Comparison of ENCODE assay signal across 10 cellular contexts in the genomic region with DNA sequence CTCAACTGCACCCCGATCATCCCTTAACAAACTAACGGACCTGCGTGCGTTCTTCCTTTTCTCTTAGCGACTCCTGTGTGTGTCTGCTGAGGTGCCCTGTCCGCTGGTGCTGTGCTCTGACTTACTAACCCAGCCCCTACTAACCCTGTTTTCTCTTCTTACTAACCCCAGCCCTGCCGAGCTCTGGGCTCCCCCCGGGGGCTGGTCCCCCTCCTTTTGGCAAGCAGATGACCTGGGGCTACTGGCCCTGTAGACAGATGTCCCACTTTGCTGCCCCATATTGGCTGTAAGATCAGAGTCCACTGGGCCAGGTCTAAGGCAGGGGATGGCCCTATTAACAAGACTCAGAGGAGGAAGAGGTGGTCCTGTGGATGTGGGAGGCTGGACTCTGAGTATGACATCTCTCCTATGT. TPM values are rescaled to one million over a fixed set of nuclear protein-coding genes. Genes with fewer than 3 reads are reported as not detected.
DNase-seq lines count a peak whose midpoint lies in the region; ATAC-seq, FAIRE-seq and TF ChIP-seq lines count a peak whose summit lies in the region.
"Had no signal": no experiment of that assay in that cellular context is flagged by ENCODE, and none has a peak within 500 bp of the region (broad histone marks: within the 10 kb centered on the region; RNA-seq: fewer than 3 reads in every experiment).

No MANE protein-coding gene starts in this region.

- H3K14ac ChIP-seq in mesenchymal stem cell (ENCODE audit: low read length in 2 of 2) = peak overlapping the region in 1 of 2 experiments; percentile 63

- no peaks in the 10 kb centered on the region for H3K9me3 Mint-ChIP-seq in astrocyte (ENCODE audit: unreplicated experiment)

- H2AFZ ChIP-seq in astrocyte (ENCODE audit: low read depth, low read length) = peak overlapping the region; percentile 74
- peak overlapping the region; percentile 8 for H2AFZ ChIP-seq in mesenchymal stem cell (ENCODE audit: low read depth, low read length)

- H2AK5ac ChIP-seq in mesenchymal stem cell (ENCODE audit: low read length, severe bottlenecking) = peak overlapping the region; percentile 82

- H3K4me3 Mint-ChIP-seq in astrocyte (ENCODE audit: unreplicated experiment) = no peak overlapping the region

- DNase-seq in activated CD4-positive, alpha-beta T cell treated with anti-CD3 and anti-CD28 coated beads for 1 hour = peak; percentile 13
- DNase-seq in activated CD4-positive, alpha-beta T cell treated with anti-CD3 and anti-CD28 coated beads, Interleukin-2, amount 50 U/mL, for 48 hours = no peak
- DNase-seq in astrocyte (ENCODE audit: low read depth) = no peak
- DNase-seq in mesenchymal stem cell = no peak
- DNase-seq in NCI-H446 (lab: John Stamatoyannopoulos, UW) = no peak
- DNase-seq in mesenteric fat pad (ENCODE audit: low spot score) = no peak

- peak overlapping the region; percentile 97 for H2BK120ac ChIP-seq in mesenchymal stem cell (ENCODE audit: low read depth, low read length)

- peak overlapping the region; percentile 100 for H4K8ac ChIP-seq in mesenchymal stem cell (ENCODE audit: low read length)

- H3K4me2 ChIP-seq in astrocyte (ENCODE audit: low read length) = peak overlapping the region; percentile 99
- peak overlapping the region; percentile 72 for H3K4me2 ChIP-seq in mesenchymal stem cell (ENCODE audit: low read length, poor library complexity, severe bottlenecking)

- peaks cover 29% of the 10 kb centered on the region for H3K79me2 ChIP-seq in astrocyte (ENCODE audit: insufficient read depth, low read length)

- H3K27ac ChIP-seq in astrocyte (ENCODE audit: low read depth, low read length) (peak overlapping the region; percentile 94), mesenchymal stem cell (ENCODE audit: low read length, poor library complexity, severe bottlenecking) (peak overlapping the region; percentile 98)

- peaks cover 22% of the 10 kb centered on the region for H3K79me1 ChIP-seq in mesenchymal stem cell (replicated peaks; ENCODE audit: low read length, poor library complexity, severe bottlenecking)

- peak overlapping the region; percentile 98 for H4K91ac ChIP-seq in mesenchymal stem cell (ENCODE audit: low read length)

- H3K23ac ChIP-seq in mesenchymal stem cell (ENCODE audit: low read length in 2 of 2) = peak overlapping the region in 1 of 2 experiments; percentile 74

- H3K4ac ChIP-seq in mesenchymal stem cell (ENCODE audit: low read depth in 1 of 2, low read length in 2 of 2) = peak overlapping the region; percentile 82 to 98

- peak overlapping the region; percentile 87 for H2BK15ac ChIP-seq in mesenchymal stem cell (ENCODE audit: low read depth, poor library complexity, severe bottlenecking)

- H3K9ac ChIP-seq in astrocyte (ENCODE audit: low read length) (peak overlapping the region; percentile 96), mesenchymal stem cell (ENCODE audit: low read length) (peak overlapping the region; percentile 98)

- no peak for TF ChIP-seq CTCF in astrocyte (IDR thresholded peaks at IDR 0.05; ENCODE audit: insufficient read depth, low read depth, low read length)

- peaks cover 28% of the 10 kb centered on the region for H3K4me1 Mint-ChIP-seq in astrocyte (ENCODE audit: low read depth, unreplicated experiment)

- H3K36me3 Mint-ChIP-seq in astrocyte (ENCODE audit: low read depth, unreplicated experiment) = peaks cover 4% of the 10 kb centered on the region

- H3K27me3 Mint-ChIP-seq in astrocyte (ENCODE audit: low read depth, unreplicated experiment) = no peaks in the 10 kb centered on the region

- H3K18ac ChIP-seq in mesenchymal stem cell (ENCODE audit: low read depth in 1 of 2, low read length in 2 of 2) = peak overlapping the region; percentile 81 to 99

- H3K4me1 ChIP-seq in astrocyte (ENCODE audit: insufficient read depth, low read length) = peaks cover 17% of the 10 kb centered on the region
- H3K4me1 ChIP-seq in mesenchymal stem cell (ENCODE audit: control insufficient read depth, insufficient read depth, low read depth, low read length) = peaks cover 21% of the 10 kb centered on the region

- ATAC-seq in HG03565 (IDR thresholded peaks at IDR 0.05; ENCODE audit: unreplicated experiment) (peak; percentile 3), HG03039 (IDR thresholded peaks at IDR 0.05; ENCODE audit: unreplicated experiment) (no peak)

- no peaks in the 10 kb centered on the region for H3K27me3 ChIP-seq in astrocyte (ENCODE audit: insufficient read depth, low read length)
- no peaks in the 10 kb centered on the region for H3K27me3 ChIP-seq in mesenchymal stem cell (ENCODE audit: control insufficient read depth in 1 of 2, insufficient read depth in 1 of 2, low read length in 2 of 2)

- H3K9me3 ChIP-seq in astrocyte (ENCODE audit: insufficient read depth, low read depth, low read length) = no peaks in the 10 kb centered on the region
- H3K9me3 ChIP-seq in mesenchymal stem cell (ENCODE audit: control insufficient read depth, low read length) = no peaks in the 10 kb centered on the region

- H2BK12ac ChIP-seq in mesenchymal stem cell (ENCODE audit: low read length in 2 of 2) = peak overlapping the region; percentile 69 to 70

- H3K27ac Mint-ChIP-seq in astrocyte (ENCODE audit: unreplicated experiment) = peak overlapping the region; percentile 98

- 98% methylated on average over 8 of the region's 8 CpGs for WGBS in mesenchymal stem cell

- peak overlapping the region; percentile 88 for H3K4me3 ChIP-seq in astrocyte (ENCODE audit: insufficient read depth, low read depth, low read length)
- H3K4me3 ChIP-seq in mesenchymal stem cell (ENCODE audit: insufficient read depth in 1 of 2, low read depth in 1 of 2, low read length in 2 of 2) = peak overlapping the region in 1 of 2 experiments; percentile 97

- H3K36me3 ChIP-seq in astrocyte (ENCODE audit: insufficient read depth, low read length) (no peaks in the 10 kb centered on the region), mesenchymal stem cell (ENCODE audit: control insufficient read depth in 1 of 2, insufficient read depth in 2 of 2, low read depth in 1 of 2, low read length in 2 of 2) (no peaks in the 10 kb centered on the region)

- no peaks in the 10 kb centered on the region for H4K20me1 ChIP-seq in astrocyte (ENCODE audit: insufficient read depth, low read length)

- H2BK5ac ChIP-seq in mesenchymal stem cell (ENCODE audit: low read depth, low read length, poor library complexity, severe bottlenecking) = peak overlapping the region; percentile 21

- no peak for FAIRE-seq in astrocyte (lab: Jason Lieb, UNC)

RNA-seq across cellular contexts. Expression of a gene that starts 14.7 kb away (rescaled TPM):
- total RNA-seq in astrocyte (22.8 and 32.1 TPM in 2 replicates), mesenteric fat pad (2.5 TPM)
- 0.08 TPM for polyA plus RNA-seq in mesenchymal stem cell (2013, experiment 1 of 2)
- polyA plus RNA-seq in mesenchymal stem cell (2013, experiment 2 of 2) = 0.14 TPM

RNA-seq across cellular contexts. Expression of a gene that starts 50.3 kb away (rescaled TPM):
- 1.1 and 2.0 TPM in 2 replicates for total RNA-seq in astrocyte
- not detected for polyA plus RNA-seq in mesenchymal stem cell (2013, experiment 1 of 2)
- polyA plus RNA-seq in mesenchymal stem cell (2013, experiment 2 of 2) = not detected
- total RNA-seq in mesenteric fat pad = not detected
- total RNA-seq: bronchial epithelial cell, Daoy had no signal

RNA-seq across cellular contexts. Expression of a gene that starts 54.2 kb away (rescaled TPM):
- total RNA-seq in astrocyte (not detected in 2 replicates), mesenteric fat pad (2.8 TPM)
- polyA plus RNA-seq in mesenchymal stem cell (2013, experiment 1 of 2) = not detected
- polyA plus RNA-seq in mesenchymal stem cell (2013, experiment 2 of 2) = not detected
- total RNA-seq: bronchial epithelial cell, Daoy had no signal
